11 cellular contexts compared by ENCODE assay signal in the genomic region with DNA sequence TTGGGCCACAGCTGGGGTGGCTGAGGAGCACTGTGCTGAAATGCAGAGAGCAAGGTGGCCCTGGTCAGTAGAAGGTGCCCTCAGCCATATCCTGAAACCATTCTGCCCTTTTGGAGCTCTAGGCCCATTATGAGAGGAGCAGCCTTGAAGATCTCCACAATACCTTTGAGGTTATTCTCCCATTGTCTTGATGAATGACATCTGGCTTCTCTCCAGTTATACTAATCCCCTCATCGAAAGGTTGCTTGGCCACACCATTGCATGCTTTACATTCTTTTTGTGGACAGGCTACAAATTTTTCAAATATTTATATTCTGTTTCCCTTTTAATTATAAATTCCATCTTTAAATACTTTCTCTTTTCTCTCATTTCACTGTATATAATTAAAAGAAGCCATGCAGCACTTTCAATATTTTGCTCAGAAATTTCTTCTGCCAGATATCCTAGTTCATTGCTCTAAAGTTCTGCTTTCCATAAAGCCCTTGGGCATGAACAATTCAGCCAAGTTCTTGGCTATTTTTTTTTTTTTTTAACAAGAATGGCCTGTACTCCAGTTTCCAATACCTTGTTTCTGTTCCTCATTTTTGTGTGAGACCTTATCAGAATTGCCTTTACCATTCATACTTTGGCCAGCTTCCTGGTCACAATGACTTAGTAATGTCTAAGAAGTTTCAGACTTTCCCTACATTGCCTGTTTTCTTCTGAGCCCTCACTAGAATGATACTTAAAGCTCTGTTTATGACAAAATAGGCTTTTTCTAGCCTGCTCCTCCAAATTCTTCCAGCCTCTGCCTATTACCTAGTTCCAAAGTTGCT.
DNase-seq lines count a peak whose midpoint lies in the region; ATAC-seq, FAIRE-seq and TF ChIP-seq lines count a peak whose summit lies in the region.
"Had no signal": no experiment of that assay in that cellular context is flagged by ENCODE, and none has a peak within 500 bp of the region (broad histone marks: within the 10 kb centered on the region; RNA-seq: fewer than 3 reads in every experiment).

No MANE protein-coding gene starts in this region.

- intact Hi-C loops in vagina (cut with DNase I): no loop called here

- H3K4me1 ChIP-seq in vagina: no peaks in the 10 kb centered on the region

- no peak for TF ChIP-seq POLR2A in vagina (IDR thresholded peaks at IDR 0.05)
- no peak for TF ChIP-seq POLR2A in H54 (IDR thresholded peaks at IDR 0.05; ENCODE audit: low read depth, low read length)

- no peaks in the 10 kb centered on the region for H3K9me3 ChIP-seq in vagina
- H3K9me3 ChIP-seq: pancreas had no signal

- peak; percentile 29 for DNase-seq in A172 (ENCODE audit: low spot score)
- DNase-seq in OCI-M1 (lab: John Stamatoyannopoulos, UW): peak; percentile 89
- DNase-seq in vagina (ENCODE audit: extremely low spot score in 2 of 2): no peak
- DNase-seq in stimulated activated CD4-positive, alpha-beta T cell treated with anti-CD3 and anti-CD28 coated beads, Interleukin-15, amount 100 ng/mL, for 24 hours: no peak
- no peak for DNase-seq in NCI-H1694 (lab: John Stamatoyannopoulos, UW)
- DNase-seq in H54 (ENCODE audit: insufficient read length, low spot score): no peak
- DNase-seq: NCI-H1417 treated with DMSO at 0.1 percent for 48 hours, pancreas had no signal

- no peak for FAIRE-seq in H54 (lab: Jason Lieb, UNC)
- FAIRE-seq: pancreas had no signal

- no peaks in the 10 kb centered on the region for H3K27me3 ChIP-seq in vagina
- H3K27me3 ChIP-seq: pancreas had no signal

- no peak for TF ChIP-seq CTCF in vagina (IDR thresholded peaks at IDR 0.05)

- no peaks in the 10 kb centered on the region for H3K36me3 ChIP-seq in vagina
- H3K36me3 ChIP-seq: pancreas had no signal

- no peak overlapping the region for H3K27ac ChIP-seq in vagina
- H3K27ac ChIP-seq: pancreas had no signal

- ATAC-seq in GM19452 (IDR thresholded peaks at IDR 0.05; ENCODE audit: unreplicated experiment): peak; percentile 97
- peak; percentile 99 for ATAC-seq in HG03060 (IDR thresholded peaks at IDR 0.05; ENCODE audit: low read depth, unreplicated experiment)

- H3K4me3 ChIP-seq in vagina: no peak overlapping the region
- H3K4me3 ChIP-seq: coronary artery, pancreas had no signal

Comparison
In these comparisons a context has a peak if more than half of its experiments do, and no peak if none do; other contexts are left out.
1. DNase-seq: peak in A172 (single experiment) and OCI-M1 (single experiment); none in vagina (0 of 2), stimulated activated CD4-positive, alpha-beta T cell treated with anti-CD3 and anti-CD28 coated beads, Interleukin-15, amount 100 ng/mL, for 24 hours (single experiment), NCI-H1694 (single experiment) and H54 (single experiment).